1 cellular context compared by ENCODE assay signal in the genomic region with DNA sequence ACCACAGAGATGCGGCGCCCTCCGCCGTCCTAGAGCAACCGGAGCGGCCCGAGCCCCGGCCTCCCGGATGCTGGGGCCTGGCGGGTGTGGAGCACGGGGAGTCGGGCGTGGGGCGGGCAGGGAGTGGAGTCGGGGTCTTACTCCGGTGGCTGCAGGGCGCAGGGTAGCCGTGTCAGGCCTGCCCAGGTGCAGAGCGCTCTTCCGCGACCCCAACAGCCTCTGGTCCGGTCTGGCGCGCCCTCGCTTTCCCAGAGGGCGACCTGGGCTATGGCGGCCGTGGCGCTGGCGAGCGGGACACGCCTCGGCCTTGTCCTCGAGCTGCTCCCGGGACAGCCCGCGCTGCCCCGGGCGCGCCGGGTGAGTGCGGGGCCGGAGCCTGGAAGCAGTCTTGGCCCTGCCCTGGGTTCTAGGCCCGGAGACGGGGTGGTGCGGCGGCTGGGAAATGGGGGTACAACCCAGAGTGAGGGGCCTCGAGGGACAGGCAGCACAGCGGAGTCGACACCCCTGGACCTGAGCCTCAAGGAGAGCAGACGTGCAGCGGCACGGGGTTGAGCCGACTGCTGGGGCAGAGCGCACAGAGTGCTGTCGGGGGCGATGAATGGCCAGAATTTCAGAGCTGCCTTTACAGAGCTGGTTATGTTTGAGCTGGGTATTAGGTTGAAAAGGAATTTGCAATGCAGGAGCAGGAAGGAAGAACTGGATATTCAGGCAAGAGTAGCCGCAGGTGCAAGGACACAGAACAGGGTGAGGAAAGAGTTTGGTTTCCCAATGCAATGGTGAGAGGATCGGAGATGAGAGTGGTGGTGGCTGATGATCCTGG.
TF ChIP-seq lines count a peak whose summit lies in the region.

A gene (plus strand): TSS at position 58 of the 820 bp plus-strand sequence. CDS start 1,973 bp downstream, outside the sequence.

TF ChIP-seq in H1, 55 proteins besides CTCF, POLR2A, EP300 and RAD21:
- TF ChIP-seq, protein P1, sequence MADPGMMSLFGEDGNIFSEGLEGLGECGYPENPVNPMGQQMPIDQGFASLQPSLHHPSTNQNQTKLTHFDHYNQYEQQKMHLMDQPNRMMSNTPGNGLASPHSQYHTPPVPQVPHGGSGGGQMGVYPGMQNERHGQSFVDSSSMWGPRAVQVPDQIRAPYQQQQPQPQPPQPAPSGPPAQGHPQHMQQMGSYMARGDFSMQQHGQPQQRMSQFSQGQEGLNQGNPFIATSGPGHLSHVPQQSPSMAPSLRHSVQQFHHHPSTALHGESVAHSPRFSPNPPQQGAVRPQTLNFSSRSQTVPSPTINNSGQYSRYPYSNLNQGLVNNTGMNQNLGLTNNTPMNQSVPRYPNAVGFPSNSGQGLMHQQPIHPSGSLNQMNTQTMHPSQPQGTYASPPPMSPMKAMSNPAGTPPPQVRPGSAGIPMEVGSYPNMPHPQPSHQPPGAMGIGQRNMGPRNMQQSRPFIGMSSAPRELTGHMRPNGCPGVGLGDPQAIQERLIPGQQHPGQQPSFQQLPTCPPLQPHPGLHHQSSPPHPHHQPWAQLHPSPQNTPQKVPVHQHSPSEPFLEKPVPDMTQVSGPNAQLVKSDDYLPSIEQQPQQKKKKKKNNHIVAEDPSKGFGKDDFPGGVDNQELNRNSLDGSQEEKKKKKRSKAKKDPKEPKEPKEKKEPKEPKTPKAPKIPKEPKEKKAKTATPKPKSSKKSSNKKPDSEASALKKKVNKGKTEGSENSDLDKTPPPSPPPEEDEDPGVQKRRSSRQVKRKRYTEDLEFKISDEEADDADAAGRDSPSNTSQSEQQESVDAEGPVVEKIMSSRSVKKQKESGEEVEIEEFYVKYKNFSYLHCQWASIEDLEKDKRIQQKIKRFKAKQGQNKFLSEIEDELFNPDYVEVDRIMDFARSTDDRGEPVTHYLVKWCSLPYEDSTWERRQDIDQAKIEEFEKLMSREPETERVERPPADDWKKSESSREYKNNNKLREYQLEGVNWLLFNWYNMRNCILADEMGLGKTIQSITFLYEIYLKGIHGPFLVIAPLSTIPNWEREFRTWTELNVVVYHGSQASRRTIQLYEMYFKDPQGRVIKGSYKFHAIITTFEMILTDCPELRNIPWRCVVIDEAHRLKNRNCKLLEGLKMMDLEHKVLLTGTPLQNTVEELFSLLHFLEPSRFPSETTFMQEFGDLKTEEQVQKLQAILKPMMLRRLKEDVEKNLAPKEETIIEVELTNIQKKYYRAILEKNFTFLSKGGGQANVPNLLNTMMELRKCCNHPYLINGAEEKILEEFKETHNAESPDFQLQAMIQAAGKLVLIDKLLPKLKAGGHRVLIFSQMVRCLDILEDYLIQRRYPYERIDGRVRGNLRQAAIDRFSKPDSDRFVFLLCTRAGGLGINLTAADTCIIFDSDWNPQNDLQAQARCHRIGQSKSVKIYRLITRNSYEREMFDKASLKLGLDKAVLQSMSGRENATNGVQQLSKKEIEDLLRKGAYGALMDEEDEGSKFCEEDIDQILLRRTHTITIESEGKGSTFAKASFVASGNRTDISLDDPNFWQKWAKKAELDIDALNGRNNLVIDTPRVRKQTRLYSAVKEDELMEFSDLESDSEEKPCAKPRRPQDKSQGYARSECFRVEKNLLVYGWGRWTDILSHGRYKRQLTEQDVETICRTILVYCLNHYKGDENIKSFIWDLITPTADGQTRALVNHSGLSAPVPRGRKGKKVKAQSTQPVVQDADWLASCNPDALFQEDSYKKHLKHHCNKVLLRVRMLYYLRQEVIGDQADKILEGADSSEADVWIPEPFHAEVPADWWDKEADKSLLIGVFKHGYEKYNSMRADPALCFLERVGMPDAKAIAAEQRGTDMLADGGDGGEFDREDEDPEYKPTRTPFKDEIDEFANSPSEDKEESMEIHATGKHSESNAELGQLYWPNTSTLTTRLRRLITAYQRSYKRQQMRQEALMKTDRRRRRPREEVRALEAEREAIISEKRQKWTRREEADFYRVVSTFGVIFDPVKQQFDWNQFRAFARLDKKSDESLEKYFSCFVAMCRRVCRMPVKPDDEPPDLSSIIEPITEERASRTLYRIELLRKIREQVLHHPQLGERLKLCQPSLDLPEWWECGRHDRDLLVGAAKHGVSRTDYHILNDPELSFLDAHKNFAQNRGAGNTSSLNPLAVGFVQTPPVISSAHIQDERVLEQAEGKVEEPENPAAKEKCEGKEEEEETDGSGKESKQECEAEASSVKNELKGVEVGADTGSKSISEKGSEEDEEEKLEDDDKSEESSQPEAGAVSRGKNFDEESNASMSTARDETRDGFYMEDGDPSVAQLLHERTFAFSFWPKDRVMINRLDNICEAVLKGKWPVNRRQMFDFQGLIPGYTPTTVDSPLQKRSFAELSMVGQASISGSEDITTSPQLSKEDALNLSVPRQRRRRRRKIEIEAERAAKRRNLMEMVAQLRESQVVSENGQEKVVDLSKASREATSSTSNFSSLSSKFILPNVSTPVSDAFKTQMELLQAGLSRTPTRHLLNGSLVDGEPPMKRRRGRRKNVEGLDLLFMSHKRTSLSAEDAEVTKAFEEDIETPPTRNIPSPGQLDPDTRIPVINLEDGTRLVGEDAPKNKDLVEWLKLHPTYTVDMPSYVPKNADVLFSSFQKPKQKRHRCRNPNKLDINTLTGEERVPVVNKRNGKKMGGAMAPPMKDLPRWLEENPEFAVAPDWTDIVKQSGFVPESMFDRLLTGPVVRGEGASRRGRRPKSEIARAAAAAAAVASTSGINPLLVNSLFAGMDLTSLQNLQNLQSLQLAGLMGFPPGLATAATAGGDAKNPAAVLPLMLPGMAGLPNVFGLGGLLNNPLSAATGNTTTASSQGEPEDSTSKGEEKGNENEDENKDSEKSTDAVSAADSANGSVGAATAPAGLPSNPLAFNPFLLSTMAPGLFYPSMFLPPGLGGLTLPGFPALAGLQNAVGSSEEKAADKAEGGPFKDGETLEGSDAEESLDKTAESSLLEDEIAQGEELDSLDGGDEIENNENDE (IDR thresholded peaks at IDR 0.05; ENCODE audit: insufficient replicate concordance, low read length) = no peak
- no peak for TF ChIP-seq BCL11A (IDR thresholded peaks at IDR 0.05; ENCODE audit: low read depth in 2 of 2, low read length in 2 of 2)
- no peak for TF ChIP-seq CBX8 (IDR thresholded peaks at IDR 0.05; ENCODE audit: borderline replicate concordance, low read depth, low read length)
- no peak for TF ChIP-seq NANOG (IDR thresholded peaks at IDR 0.05; ENCODE audit: insufficient read depth, low read depth, low read length, poor library complexity, severe bottlenecking)
- TF ChIP-seq HDAC6 (IDR thresholded peaks at IDR 0.05; ENCODE audit: low read depth, low read length) = no peak
- TF ChIP-seq JUN (IDR thresholded peaks at IDR 0.05; ENCODE audit: low read depth, low read length) = no peak
- no peak for TF ChIP-seq CHD1 (IDR thresholded peaks at IDR 0.05; ENCODE audit: low read depth, low read length)
- TF ChIP-seq, protein P2, sequence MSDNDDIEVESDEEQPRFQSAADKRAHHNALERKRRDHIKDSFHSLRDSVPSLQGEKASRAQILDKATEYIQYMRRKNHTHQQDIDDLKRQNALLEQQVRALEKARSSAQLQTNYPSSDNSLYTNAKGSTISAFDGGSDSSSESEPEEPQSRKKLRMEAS (IDR thresholded peaks at IDR 0.05) = no peak
- no peak for TF ChIP-seq GABPA (IDR thresholded peaks at IDR 0.05; ENCODE audit: borderline replicate concordance, insufficient read depth, low read length)
- TF ChIP-seq BACH1 (IDR thresholded peaks at IDR 0.05; ENCODE audit: low read length) = no peak
- no peak for TF ChIP-seq POU5F1 (IDR thresholded peaks at IDR 0.05; ENCODE audit: low read depth, low read length)
